In the genomic region with DNA sequence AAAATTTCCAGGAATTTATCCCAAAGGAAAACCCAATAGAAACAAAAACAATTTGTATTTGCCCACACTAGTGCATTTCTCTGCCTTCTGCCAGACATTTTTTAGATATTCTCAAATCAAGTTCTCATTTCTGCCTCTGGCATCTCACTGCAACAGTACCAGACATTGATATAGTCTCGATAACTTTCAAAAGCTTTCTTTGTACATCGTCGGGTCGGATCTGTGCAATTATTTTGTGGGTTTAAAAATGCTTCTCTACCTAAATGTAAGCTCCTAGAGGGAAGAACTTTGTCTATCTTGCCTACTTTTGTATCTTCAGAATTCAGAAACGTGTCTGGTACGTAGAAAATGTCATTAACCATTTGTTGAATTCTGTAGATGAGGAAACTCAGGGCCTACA, we compare ENCODE assay signal across 18 cellular contexts.
"Had no signal": no experiment of that assay in that cellular context is flagged by ENCODE, and none has a peak within 500 bp of the region (broad histone marks: within the 10 kb centered on the region; RNA-seq: fewer than 3 reads in every experiment).

No MANE protein-coding gene starts in this region.

- H3K4me3 ChIP-seq: gastrocnemius medialis, heart right ventricle, left lung, lung, prostate gland, right lobe of liver, spleen had no signal

- H3K27ac ChIP-seq: heart right ventricle, left lung, parathyroid adenoma, prostate gland, right lobe of liver had no signal

- H3K27me3 ChIP-seq: gastrocnemius medialis, heart right ventricle, left lung, right lobe of liver, spleen had no signal

- DNase-seq: cortex of kidney; effector memory CD4-positive, alpha-beta T cell; gastrocnemius medialis; heart right ventricle; hypothalamus; kidney glomerular epithelial cell; left lung; mesenchymal stem cell; naive B cell; nephron progenitor cell; right lobe of liver; spleen; stimulated activated CD4-positive, alpha-beta T cell treated with anti-CD3 and anti-CD28 coated beads, Interleukin-15, amount 100 ng/mL, for 24 hours; stimulated activated CD4-positive, alpha-beta T cell treated with anti-CD3 and anti-CD28 coated beads, Interleukin-1b, Interleukin-23, amount 100 ng/mL, for 48 hours; stimulated activated CD4-positive, alpha-beta T cell treated with anti-CD3 and anti-CD28 coated beads, Interleukin-4, amount 100 ng/mL, for 24 hours had no signal

- H3K36me3 ChIP-seq: gastrocnemius medialis, heart right ventricle, left lung, prostate gland, right lobe of liver, spleen had no signal

- H3K9me3 ChIP-seq: gastrocnemius medialis, heart right ventricle, left lung, prostate gland, right lobe of liver, spleen had no signal

- H3K4me1 ChIP-seq: gastrocnemius medialis, left lung, parathyroid adenoma, prostate gland, right lobe of liver, spleen had no signal

- H3K9ac ChIP-seq: parathyroid adenoma had no signal
